ENCODE assay signal across 8 cellular contexts in genomic region chr1:27154991-27155781, GRCh38. TPM values are rescaled to one million over a fixed set of nuclear protein-coding genes. Genes with fewer than 3 reads are reported as not detected.
DNase-seq lines count a peak whose midpoint lies in the region; ATAC-seq and TF ChIP-seq lines count a peak whose summit lies in the region.

TSS of gene SLC9A1 (minus strand) at chr1:27155125. CDS start at chr1:27154334, 791 bp downstream.

- H3K14ac ChIP-seq in H9 (ENCODE audit: insufficient read depth, low read length), result peak within 1 kb of the TSS; percentile 62

- H3K27ac Mint-ChIP-seq in H9, result peak within 1 kb of the TSS; percentile 80 to 88 (median 85)
- peak within 1 kb of the TSS; percentile 98 for H3K27ac Mint-ChIP-seq in activated naive CD4-positive, alpha-beta T cell treated with anti-CD3 and anti-CD28 coated beads for 36 hours

- no peak within 1 kb of the TSS for H4K91ac ChIP-seq in H9 (ENCODE audit: insufficient read length, low read depth, low read length)

- H4K5ac ChIP-seq in H9 (ENCODE audit: insufficient read length, low read depth, low read length), result no peak within 1 kb of the TSS

- CTCF ChIA-PET in activated naive CD4-positive, alpha-beta T cell treated with anti-CD3 and anti-CD28 coated beads for 36 hours (lab: Charles Lee), result interaction anchor here (0.6 to 3.5 kb wide), 9 partner anchors 9 to 365 kb away, joined by 3 to 19 read pairs (median 4); no protein-coding TSS in a partner anchor

- H3K4me1 ChIP-seq in H9 (ENCODE audit: insufficient read depth, low read length) (no peaks in the 10 kb centered on the region), gastroesophageal sphincter (peaks cover 0 to 53% (median 30%) of the 10 kb centered on the region in 3 donors), suprapubic skin (peaks cover 50% of the 10 kb centered on the region)

- peak within 1 kb of the TSS; percentile 70 for H3K4me3 ChIP-seq in MG63
- peak within 1 kb of the TSS; percentile 75 to 89 for H3K4me3 ChIP-seq in gastroesophageal sphincter
- peak within 1 kb of the TSS; percentile 86 for H3K4me3 ChIP-seq in suprapubic skin

- H3K4me2 ChIP-seq in H9 (ENCODE audit: insufficient read depth, insufficient read length, low read length), result peak within 1 kb of the TSS; percentile 96

- no peak within 1 kb of the TSS for H2BK5ac ChIP-seq in H9 (ENCODE audit: insufficient read length, low read length)

- H2BK120ac ChIP-seq in H9 (ENCODE audit: low read depth, low read length, poor library complexity, severe bottlenecking), result no peak within 1 kb of the TSS

- H3K4me3 Mint-ChIP-seq in H9, result peak within 1 kb of the TSS; percentile 76 to 95
- peak within 1 kb of the TSS; percentile 89 for H3K4me3 Mint-ChIP-seq in activated naive CD4-positive, alpha-beta T cell treated with anti-CD3 and anti-CD28 coated beads for 36 hours

- H3K36me3 ChIP-seq in MG63 (no peaks in the 10 kb centered on the region), gastroesophageal sphincter (no peaks in the 10 kb centered on the region), suprapubic skin (no peaks in the 10 kb centered on the region)

- H3K9me3 ChIP-seq in H9 (ENCODE audit: control insufficient read depth, low read depth, low read length), result no peaks in the 10 kb centered on the region
- no peaks in the 10 kb centered on the region for H3K9me3 ChIP-seq in MG63
- H3K9me3 ChIP-seq in gastroesophageal sphincter, result no peaks in the 10 kb centered on the region
- no peaks in the 10 kb centered on the region for H3K9me3 ChIP-seq in suprapubic skin

- H3K56ac ChIP-seq in H9 (ENCODE audit: insufficient read length, low read depth, low read length), result no peak within 1 kb of the TSS

- H2AFZ ChIP-seq in H9 (ENCODE audit: low read length), result peak within 1 kb of the TSS; percentile 43

- H3K4ac ChIP-seq in H9 (ENCODE audit: low read depth, low read length), result no peak within 1 kb of the TSS

- no peaks in the 10 kb centered on the region for H3K9me3 Mint-ChIP-seq in H9
- H3K9me3 Mint-ChIP-seq in activated naive CD4-positive, alpha-beta T cell treated with anti-CD3 and anti-CD28 coated beads for 36 hours, result no peaks in the 10 kb centered on the region

- peak within 1 kb of the TSS; percentile 45 for H3K18ac ChIP-seq in H9 (ENCODE audit: insufficient read length, low read depth, low read length)

- no peaks in the 10 kb centered on the region for H3K79me2 ChIP-seq in H9 (ENCODE audit: insufficient read depth, low read length)

- no peak within 1 kb of the TSS for H2BK20ac ChIP-seq in H9 (ENCODE audit: low read depth, low read length, poor library complexity, severe bottlenecking)

- H4K8ac ChIP-seq in H9 (replicated peaks; ENCODE audit: insufficient read length, low read depth, low read length), result no peak within 1 kb of the TSS

- H4K20me1 ChIP-seq in H9 (ENCODE audit: control insufficient read depth, insufficient read depth, insufficient read length), result no peaks in the 10 kb centered on the region

- H3K4me1 Mint-ChIP-seq in H9, result peaks cover 28 to 29% of the 10 kb centered on the region in 2 experiments
- peaks cover 47% of the 10 kb centered on the region for H3K4me1 Mint-ChIP-seq in activated naive CD4-positive, alpha-beta T cell treated with anti-CD3 and anti-CD28 coated beads for 36 hours (ENCODE audit: low read depth)

- H3K23ac ChIP-seq in H9 (ENCODE audit: insufficient read length, low read depth, low read length), result no peak within 1 kb of the TSS

- peaks cover 11% of the 10 kb centered on the region for H3K23me2 ChIP-seq in H9 (ENCODE audit: insufficient read length, low read depth, low read length, poor library complexity, severe bottlenecking)

- H3K9ac ChIP-seq in H9 (ENCODE audit: extremely low read depth, insufficient read length, low read length), result peak within 1 kb of the TSS; percentile 81

- no peak within 1 kb of the TSS for H3K27ac ChIP-seq in H9 (ENCODE audit: insufficient read length, low read depth, low read length)
- peak within 1 kb of the TSS; percentile 80 to 93 (median 92) for H3K27ac ChIP-seq in gastroesophageal sphincter
- peak within 1 kb of the TSS; percentile 94 for H3K27ac ChIP-seq in suprapubic skin

- DNase-seq in GDM1 (lab: John Stamatoyannopoulos, UW) (peak; percentile 86), H9 (peak; percentile 94), MG63 (peak; percentile 87), SK-MEL-5 (ENCODE audit: low read depth, low spot score) (peak; percentile 86), non-pigmented ciliary epithelial cell (ENCODE audit: low read depth) (peak; percentile 54), suprapubic skin (ENCODE audit: low spot score in 2 of 2) (peak; percentile 97 to 98)
- DNase-seq in activated naive CD4-positive, alpha-beta T cell treated with anti-CD3 and anti-CD28 coated beads for 36 hours, result peak; percentile 91

- peak; percentile 95 for ATAC-seq in gastroesophageal sphincter

- no peaks in the 10 kb centered on the region for H3K27me3 ChIP-seq in H9 (ENCODE audit: insufficient read depth, low read length)
- H3K27me3 ChIP-seq in MG63, result no peaks in the 10 kb centered on the region
- no peaks in the 10 kb centered on the region for H3K27me3 ChIP-seq in gastroesophageal sphincter
- H3K27me3 ChIP-seq in suprapubic skin, result no peaks in the 10 kb centered on the region

- peaks cover 0 to 4% (median 2%) of the 10 kb centered on the region in 3 experiments; a peak in 1 of 7 replicates for H3K36me3 Mint-ChIP-seq in H9 (ENCODE audit: insufficient read depth in 1 of 3, low read depth in 3 of 3)
- H3K36me3 Mint-ChIP-seq in activated naive CD4-positive, alpha-beta T cell treated with anti-CD3 and anti-CD28 coated beads for 36 hours (ENCODE audit: low read depth), result peaks cover 1% of the 10 kb centered on the region

- TF ChIP-seq EP300 in gastroesophageal sphincter (IDR thresholded peaks at IDR 0.05) (no peak), suprapubic skin (IDR thresholded peaks at IDR 0.05) (no peak)

- no peak within 1 kb of the TSS for H3T11ph ChIP-seq in H9 (ENCODE audit: low read length)

- in situ Hi-C loops in SK-MEL-5 (cut with HindIII; ENCODE audit: low pct_unique_long_range_greater_than_20kb, low sequenced_read_pairs), result no loop called here

- H2BK12ac ChIP-seq in H9 (ENCODE audit: insufficient read length, low read depth, low read length), result no peak within 1 kb of the TSS

- peak; percentile 100 for TF ChIP-seq POLR2A in gastroesophageal sphincter (IDR thresholded peaks at IDR 0.05)
- peak; percentile 98 to 99 for TF ChIP-seq POLR2A in suprapubic skin (IDR thresholded peaks at IDR 0.05)

- H3K27me3 Mint-ChIP-seq in H9 (ENCODE audit: low read depth), result no peaks in the 10 kb centered on the region; the same call in none of the 2 replicates
- H3K27me3 Mint-ChIP-seq in activated naive CD4-positive, alpha-beta T cell treated with anti-CD3 and anti-CD28 coated beads for 36 hours (ENCODE audit: low read depth), result no peaks in the 10 kb centered on the region

- no peak within 1 kb of the TSS for H2AK5ac ChIP-seq in H9 (ENCODE audit: insufficient read length, low read length)

- WGBS in H9 (ENCODE audit: extremely low coverage, insufficient read length, low lambda C conversion rate), result no CpG with 5 or more reads among the region's 40 CpGs
- 6 to 12% methylated on average over 7 to 25 of the region's 40 CpGs for WGBS in gastroesophageal sphincter (ENCODE audit: low coverage in 1 of 2), 2 donors
- 2% methylated on average over 28 of the region's 40 CpGs for WGBS in suprapubic skin

- H3K79me1 ChIP-seq in H9 (ENCODE audit: insufficient read depth, low read depth, low read length, poor library complexity, severe bottlenecking), result peaks cover 4% of the 10 kb centered on the region

- TF ChIP-seq CTCF in H9 (conservative IDR thresholded peaks at IDR 0.05) (peak; percentile 83), gastroesophageal sphincter (IDR thresholded peaks at IDR 0.05) (peak in 3 of 4 experiments; percentile 70 to 77 (median 76)), suprapubic skin (IDR thresholded peaks at IDR 0.05) (peak; percentile 82 to 83)

- intact Hi-C loops in activated naive CD4-positive, alpha-beta T cell treated with anti-CD3 and anti-CD28 coated beads for 36 hours (cut with micrococcal nuclease), result loop anchor here (1.0 to 2.0 kb wide), 5 partner anchors 18 to 618 kb away; partner anchors contain the start of genes STX12, TMEM222 and WDTC1

- H2BK15ac ChIP-seq in H9 (ENCODE audit: low read depth, low read length), result no peak within 1 kb of the TSS

RNA-seq across cellular contexts. Expression of gene SLC9A1, which starts in this region (rescaled TPM):
- total RNA-seq in H9 (2021), result 20.8 and 21.3 TPM in 2 replicates
- 2.9 and 23.6 TPM in 2 replicates for total RNA-seq in MG63 (2014; rRNA removed; shearing (Covaris generic); ENCODE audit: low replicate concordance)
- total RNA-seq in SK-MEL-5 (2014; rRNA removed; shearing (Covaris generic)), result 1.7 and 2.4 TPM in 2 replicates
- 9.9 and 13.4 TPM in 2 replicates for polyA plus RNA-seq in SK-MEL-5 (2015; cell fraction: cytosol; rRNA removed)
- 6.3 and 13.5 TPM in 2 replicates for polyA plus RNA-seq in SK-MEL-5 (2015; cell fraction: nucleus; rRNA removed)
- 10 to 100 TPM; 15.4 to 16.5 TPM for total RNA-seq in activated naive CD4-positive, alpha-beta T cell treated with anti-CD3 and anti-CD28 coated beads for 36 hours
- total RNA-seq in gastroesophageal sphincter, result 10 to 100 TPM in 3 of 4 donors, 1 to 10 TPM in 1; 7.2 to 27.8 (median 17.1) TPM
- total RNA-seq in suprapubic skin, result 10 to 100 TPM; 18.1 to 28.1 (median 25.2) TPM
